In the genomic region with DNA sequence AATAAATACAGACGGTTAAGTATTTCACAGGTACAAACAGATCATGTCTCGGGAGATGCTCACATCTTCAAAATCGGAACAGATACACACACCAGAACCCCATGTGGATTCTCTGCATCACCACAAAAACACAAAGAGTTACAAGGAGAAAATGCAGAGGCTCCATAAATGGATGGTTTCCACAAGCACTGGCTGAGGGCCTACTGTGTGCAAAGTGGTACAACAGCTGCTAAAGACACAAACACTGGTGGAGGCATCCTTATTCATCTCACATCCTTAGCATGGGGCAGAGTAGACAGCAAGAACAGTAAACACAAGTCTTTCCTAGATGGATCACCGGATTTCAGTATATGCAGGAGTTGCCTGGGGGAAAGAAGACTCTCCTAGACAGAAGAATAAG, we compare ENCODE assay signal across 18 cellular contexts.
"Had no signal": no experiment of that assay in that cellular context is flagged by ENCODE, and none has a peak within 500 bp of the region (broad histone marks: within the 10 kb centered on the region; RNA-seq: fewer than 3 reads in every experiment).

No MANE protein-coding gene starts in this region.

- H3K27me3 Mint-ChIP-seq: memory B cell; natural killer cell treated with Interleukin-12 subunit alpha and Interleukin-12 subunit beta and Interleukin-15 and Interleukin-18, amount 100 ng/mL, for 72 hours had no signal

- H3K36me3 Mint-ChIP-seq: natural killer cell treated with Interleukin-12 subunit alpha and Interleukin-12 subunit beta and Interleukin-15 and Interleukin-18, amount 100 ng/mL, for 72 hours had no signal

- H3K9me3 ChIP-seq: esophagus squamous epithelium, gastroesophageal sphincter, left lung, lower lobe of right lung, suprapubic skin, tibial artery, upper lobe of left lung, uterus had no signal

- H3K27ac Mint-ChIP-seq: memory B cell; natural killer cell treated with Interleukin-12 subunit alpha and Interleukin-12 subunit beta and Interleukin-15 and Interleukin-18, amount 100 ng/mL, for 72 hours had no signal

- H3K36me3 ChIP-seq: gastroesophageal sphincter, left lung, lower lobe of right lung, suprapubic skin, tibial artery, upper lobe of left lung, uterus had no signal

- H3K27me3 ChIP-seq: esophagus squamous epithelium, gastroesophageal sphincter, left lung, suprapubic skin, tibial artery, upper lobe of left lung, uterus had no signal

- H3K4me3 Mint-ChIP-seq: immature natural killer cell; memory B cell; natural killer cell treated with Interleukin-12 subunit alpha and Interleukin-12 subunit beta and Interleukin-15 and Interleukin-18, amount 100 ng/mL, for 72 hours had no signal

- H3K9me3 Mint-ChIP-seq: immature natural killer cell; memory B cell; natural killer cell treated with Interleukin-12 subunit alpha and Interleukin-12 subunit beta and Interleukin-15 and Interleukin-18, amount 100 ng/mL, for 72 hours had no signal

- H3K27ac ChIP-seq: esophagus squamous epithelium, gastroesophageal sphincter, left lung, lower lobe of right lung, suprapubic skin, tibial artery, upper lobe of left lung, uterus had no signal

- DNase-seq: dermis blood vessel endothelial cell; esophagus squamous epithelium; foreskin fibroblast; immature natural killer cell; left lung; lower lobe of right lung; midbrain; posterior cingulate gyrus; small intestine; stimulated activated CD4-positive, alpha-beta T cell treated with anti-CD3 and anti-CD28 coated beads, Interleukin-12 subunit alpha, Interleukin-12 subunit beta, amount 100 ng/mL, for 4 hours; stimulated activated naive CD8-positive, alpha-beta T cell treated with anti-CD3 and anti-CD28 coated beads, Interleukin-15, Interleukin-2, amounts not matched to agents 100 U/mL and 50 U/mL, for 24 hours; tibial artery; upper lobe of left lung; uterus had no signal

- H3K4me1 ChIP-seq: lower lobe of right lung, suprapubic skin, tibial artery, uterus had no signal

- H3K4me3 ChIP-seq: esophagus squamous epithelium, gastroesophageal sphincter, left lung, lower lobe of right lung, suprapubic skin, tibial artery, upper lobe of left lung, uterus had no signal
